ENCODE assay signal across 8 cellular contexts in genomic region chr15:41934843-41935242, GRCh38. TPM values are rescaled to one million over a fixed set of nuclear protein-coding genes. Genes with fewer than 3 reads are reported as not detected.
A peak's percentile ranks its signal among the peaks of the same experiment; 100 is the strongest.
DNase-seq lines count a peak whose midpoint lies in the region; TF ChIP-seq lines count a peak whose summit lies in the region.

No MANE protein-coding gene starts in this region.

- H3K4me2 ChIP-seq in mesendoderm (ENCODE audit: low read length) (no peak overlapping the region), hepatocyte (no peak overlapping the region)

- no peak overlapping the region for H2AK5ac ChIP-seq in mesendoderm (ENCODE audit: low read length)

- H4K5ac ChIP-seq in mesendoderm (ENCODE audit: low read length): no peak overlapping the region

- H2BK5ac ChIP-seq in mesendoderm (ENCODE audit: low read length): no peak overlapping the region

- no peak overlapping the region for H2BK15ac ChIP-seq in mesendoderm (replicated peaks; ENCODE audit: low read depth)

- no peaks in the 10 kb centered on the region for H4K20me1 ChIP-seq in hepatocyte (ENCODE audit: insufficient read depth, poor library complexity, severe bottlenecking)

- no peak overlapping the region for H3K4ac ChIP-seq in mesendoderm (ENCODE audit: low read depth, low read length)

- peaks cover 4% of the 10 kb centered on the region for H3K79me1 ChIP-seq in mesendoderm (ENCODE audit: low read length)

- DNase-seq in Daoy (ENCODE audit: low read depth) (peak; percentile 92), RWPE1 (ENCODE audit: low spot score) (peak; percentile 58), mesendoderm (peak; percentile 74), hepatocyte (ENCODE audit: low spot score) (no peak), DMS79 (lab: John Stamatoyannopoulos, UW) (no peak), cerebellar cortex (ENCODE audit: low spot score) (no peak)
- DNase-seq in activated naive CD4-positive, alpha-beta T cell (lab: John Stamatoyannopoulos, UW): peak; percentile 10 to 66 (median 36)
- DNase-seq in stimulated activated naive CD4-positive, alpha-beta T cell treated with Interleukin-2 at 50 U/mL for 16 hours (lab: John Stamatoyannopoulos, UW): peak; percentile 60

- H3K9me2 ChIP-seq in hepatocyte (replicated peaks; ENCODE audit: insufficient read depth): no peaks in the 10 kb centered on the region

- H2BK120ac ChIP-seq in mesendoderm (ENCODE audit: low read depth, low read length): no peak overlapping the region

- peaks cover 14% of the 10 kb centered on the region for H3K4me1 ChIP-seq in mesendoderm (ENCODE audit: control insufficient read depth, low read depth, low read length)
- H3K4me1 ChIP-seq in hepatocyte (ENCODE audit: insufficient read depth): peaks cover 38% of the 10 kb centered on the region

- CTCF ChIA-PET in RWPE1 (lab: Yijun Ruan, JAX): interaction anchor here (0.6 kb wide), 1 partner anchor 250 kb away, joined by 3 read pairs; no protein-coding TSS in a partner anchor

- no peaks in the 10 kb centered on the region for H3K36me3 ChIP-seq in mesendoderm (ENCODE audit: control insufficient read depth, insufficient read depth, low read length)
- H3K36me3 ChIP-seq in hepatocyte (replicated peaks; ENCODE audit: insufficient read depth, low read depth): no peaks in the 10 kb centered on the region

- no peak overlapping the region for H4K8ac ChIP-seq in mesendoderm (ENCODE audit: low read depth, low read length)

- H3K79me2 ChIP-seq in mesendoderm (ENCODE audit: control insufficient read depth, insufficient read depth, low read length) (no peaks in the 10 kb centered on the region), hepatocyte (peaks cover 24% of the 10 kb centered on the region)

- H2AFZ ChIP-seq in hepatocyte: no peak overlapping the region

- POLR2A ChIA-PET in RWPE1 (lab: Yijun Ruan, JAX; ENCODE audit: low non-redundant PET): no interaction called here

- no peak overlapping the region for H3K9ac ChIP-seq in mesendoderm (ENCODE audit: low read length)

- no peak overlapping the region for H3K56ac ChIP-seq in mesendoderm (ENCODE audit: low read length)

- H3K4me3 ChIP-seq in mesendoderm (ENCODE audit: low read length): no peak overlapping the region
- no peak overlapping the region for H3K4me3 ChIP-seq in hepatocyte

- TF ChIP-seq CTCF in RWPE1 (conservative IDR thresholded peaks at IDR 0.05; ENCODE audit: low read depth): no peak
- TF ChIP-seq CTCF in hepatocyte (IDR thresholded peaks at IDR 0.05; ENCODE audit: poor library complexity): no peak

- H3K18ac ChIP-seq in mesendoderm (ENCODE audit: low read length): peak overlapping the region; percentile 22

- peak overlapping the region; percentile 85 for H3K27ac ChIP-seq in RWPE1
- peak overlapping the region; percentile 8 for H3K27ac ChIP-seq in mesendoderm (ENCODE audit: low read depth, low read length)
- no peak overlapping the region for H3K27ac ChIP-seq in hepatocyte

- no peaks in the 10 kb centered on the region for H3K9me3 ChIP-seq in hepatocyte (ENCODE audit: low read depth)

- H3K23ac ChIP-seq in mesendoderm (ENCODE audit: low read length): no peak overlapping the region

- no CpG with 5 or more reads among the region's 4 CpGs for WGBS in mesendoderm (ENCODE audit: extremely low coverage, insufficient coverage, low lambda C conversion rate)
- WGBS in hepatocyte (ENCODE audit: low lambda C conversion rate, missing lambda C conversion rate): 89% methylated on average over 4 of the region's 4 CpGs

- H3K27me3 ChIP-seq in mesendoderm (ENCODE audit: insufficient read depth, low read length, poor library complexity): no peaks in the 10 kb centered on the region
- no peaks in the 10 kb centered on the region for H3K27me3 ChIP-seq in hepatocyte

RNA-seq across cellular contexts. Expression of gene EHD4, which starts 37.5 kb away (rescaled TPM):
- total RNA-seq in Daoy (2014; rRNA removed; shearing (Covaris generic)): 21.9 and 26.9 TPM in 2 replicates
- polyA plus RNA-seq in mesendoderm (2013, experiment 1 of 2): 14.7 TPM
- 14.6 TPM for polyA plus RNA-seq in mesendoderm (2013, experiment 2 of 2)
- 26.4 and 27.3 TPM in 2 replicates for total RNA-seq in hepatocyte
- polyA plus RNA-seq in hepatocyte: 30.9 and 34.7 TPM in 2 replicates

RNA-seq across cellular contexts. Expression of gene SPTBN5, which starts 41.0 kb away (rescaled TPM):
- 1.1 and 3.8 TPM in 2 replicates for total RNA-seq in Daoy (2014; rRNA removed; shearing (Covaris generic))
- polyA plus RNA-seq in mesendoderm (2013, experiment 1 of 2): 0.13 TPM
- 0.15 TPM for polyA plus RNA-seq in mesendoderm (2013, experiment 2 of 2)
- 1.7 and 2.0 TPM in 2 replicates for total RNA-seq in hepatocyte
- 1.9 and 2.6 TPM in 2 replicates for polyA plus RNA-seq in hepatocyte

Comparison
In these comparisons a context has a peak if more than half of its experiments do, and no peak if none do; other contexts are left out.
1. DNase-seq: peak in Daoy (single experiment), RWPE1 (single experiment), activated naive CD4-positive, alpha-beta T cell (4 of 4), mesendoderm (single experiment) and stimulated activated naive CD4-positive, alpha-beta T cell treated with Interleukin-2 at 50 U/mL for 16 hours (single experiment); none in hepatocyte (single experiment), DMS79 (single experiment) and cerebellar cortex (single experiment).